In genomic region chr2:58871469-58872142, GRCh38 we compare ENCODE assay signal across 1 cellular context.
TF ChIP-seq lines count a peak whose summit lies in the region.

No MANE protein-coding gene starts in this region.

TF ChIP-seq in HCT116, 20 proteins besides CTCF, POLR2A, EP300 and RAD21 (continued from another document):
- no peak for TF ChIP-seq ZBTB33 (IDR thresholded peaks at IDR 0.05; ENCODE audit: extremely low read depth, insufficient replicate concordance, low read length)
TF ChIP-seq in HCT116: peak in this region for 0.
